ENCODE assay signal across 1 cellular context in the genomic region with DNA sequence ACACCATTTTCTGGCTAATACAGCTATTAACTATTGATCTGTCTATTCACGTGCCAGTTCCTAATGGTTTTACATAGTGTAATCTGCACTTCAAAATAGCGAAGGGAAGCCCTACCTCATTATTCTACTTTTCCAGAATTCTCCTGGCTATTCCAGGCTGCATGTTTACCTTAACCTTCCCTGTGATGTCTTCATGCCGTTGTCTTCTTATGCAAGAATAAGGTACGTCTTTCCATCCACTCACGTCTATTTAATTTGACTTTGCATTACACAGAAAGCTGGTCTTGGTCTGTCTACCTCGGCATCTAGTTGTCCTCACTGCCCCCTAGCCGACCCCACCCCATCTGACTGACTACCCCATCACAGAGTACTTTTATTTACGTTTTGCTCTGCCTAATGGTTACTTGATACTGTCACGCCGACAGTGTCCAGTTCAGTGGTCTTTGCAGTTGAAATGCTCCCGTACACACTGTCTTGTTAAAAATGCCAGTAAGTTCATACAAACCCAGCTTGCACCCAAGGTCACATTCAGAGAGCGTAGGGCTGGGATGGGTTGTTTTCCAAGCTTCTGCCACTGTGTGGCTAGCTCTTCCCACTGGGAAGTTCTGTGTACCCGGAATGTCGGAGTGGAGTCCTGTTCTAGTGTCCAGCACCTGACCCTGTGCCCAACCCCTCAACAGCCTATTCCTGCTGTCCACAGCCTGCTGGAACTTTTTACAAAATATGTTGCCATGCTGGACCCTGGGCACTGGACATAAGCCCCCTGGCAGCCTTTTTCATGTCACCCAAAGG.
A peak's percentile ranks its signal among the peaks of the same experiment; 100 is the strongest.
TF ChIP-seq lines count a peak whose summit lies in the region.

No MANE protein-coding gene starts in this region.

TF ChIP-seq in GM12878, 131 proteins besides CTCF, POLR2A, EP300 and RAD21:
- TF ChIP-seq ZBED1 (IDR thresholded peaks at IDR 0.05; ENCODE audit: borderline replicate concordance), result no peak
- TF ChIP-seq POLR2AphosphoS2 (IDR thresholded peaks at IDR 0.05; ENCODE audit: low read depth, low read length), result peak; percentile 29; the same call in 1 of the 2 replicates
